31 cellular contexts compared by ENCODE assay signal in genomic region chr9:81893929-81894328, GRCh38. TPM values are rescaled to one million over a fixed set of nuclear protein-coding genes. Genes with fewer than 3 reads are reported as not detected.
"Had no signal": no experiment of that assay in that cellular context is flagged by ENCODE, and none has a peak within 500 bp of the region (broad histone marks: within the 10 kb centered on the region; RNA-seq: fewer than 3 reads in every experiment).

No MANE protein-coding gene starts in this region.

- H3K4me1 ChIP-seq: body of pancreas, colonic mucosa, gastroesophageal sphincter, right lobe of liver had no signal

- H3K9me3 ChIP-seq: body of pancreas, colonic mucosa, gastroesophageal sphincter, right lobe of liver, thoracic aorta had no signal

- ATAC-seq: activated CD4-positive, CD25-positive, alpha-beta regulatory T cell treated with anti-CD3 and anti-CD28 coated beads, Interleukin-2, amount 50 U/mL, for 24 hours; body of pancreas; gastroesophageal sphincter; natural killer cell treated with Interleukin-12 subunit alpha and Interleukin-12 subunit beta and Interleukin-15 and Interleukin-18, amount 100 ng/mL, for 72 hours; right lobe of liver; stimulated activated effector memory CD8-positive, alpha-beta T cell treated with anti-CD3 and anti-CD28 coated beads, Interleukin-12 subunit alpha, Interleukin-12 subunit beta, amount 100 ng/mL, for 72 hours; T-helper 17 cell had no signal

- H3K27ac ChIP-seq: body of pancreas, colonic mucosa, gastroesophageal sphincter, hepatocyte, right lobe of liver, skin epidermis, thoracic aorta, WERI-Rb-1 had no signal

- H3K4me3 ChIP-seq: body of pancreas, colonic mucosa, gastroesophageal sphincter, hepatocyte, right lobe of liver, skin epidermis, thoracic aorta had no signal

- H3K36me3 ChIP-seq: colonic mucosa, gastroesophageal sphincter, right lobe of liver, thoracic aorta, WERI-Rb-1 had no signal

- H2AFZ ChIP-seq: hepatocyte had no signal

- H3K27me3 ChIP-seq: body of pancreas, colonic mucosa, gastroesophageal sphincter, hepatocyte, right lobe of liver had no signal

- DNase-seq: activated CD4-positive, alpha-beta T cell treated with anti-CD3 and anti-CD28 coated beads for 48 hours; activated CD4-positive, alpha-beta T cell treated with anti-CD3 and anti-CD28 coated beads, Interleukin-2, amount 50 U/mL, for 48 hours; activated CD8-positive, alpha-beta memory T cell treated with anti-CD3 and anti-CD28 coated beads for 24 hours; activated gamma-delta T cell; activated naive CD4-positive, alpha-beta T cell treated with anti-CD3 and anti-CD28 coated beads, Interleukin-2, amount 50 U/mL, for 16 hours; amygdala; body of pancreas; cerebellar nuclear complex; colonic mucosa; effector CD8-positive, alpha-beta T cell; right lobe of liver; stimulated activated CD4-positive, alpha-beta T cell treated with anti-CD3 and anti-CD28 coated beads, Interleukin-12 subunit alpha, Interleukin-12 subunit beta, amount 100 ng/mL, for 4 hours; stimulated activated CD4-positive, alpha-beta T cell treated with anti-CD3 and anti-CD28 coated beads, Interleukin-4, amount 100 ng/mL, for 24 hours; T-helper 17 cell; T1000; WERI-Rb-1 had no signal

- H3K4me2 ChIP-seq: hepatocyte had no signal

- H3K79me2 ChIP-seq: hepatocyte had no signal

RNA-seq across cellular contexts. Expression of gene SPATA31D4, which starts 34.3 kb away (rescaled TPM):
- total RNA-seq: body of pancreas; colonic mucosa; dermis microvascular lymphatic vessel endothelial cell; epithelial cell of proximal tubule; fibroblast of villous mesenchyme; gastroesophageal sphincter; hepatocyte; kidney epithelial cell; lower leg skin; natural killer cell treated with Interleukin-12 subunit alpha and Interleukin-12 subunit beta and Interleukin-15 and Interleukin-18, amount 100 ng/mL, for 72 hours; osteocyte; posterior vena cava; right lobe of liver; subcutaneous adipose tissue; T-helper 17 cell; thoracic aorta had no signal
- polyA plus RNA-seq: hepatocyte had no signal

RNA-seq across cellular contexts. Expression of gene SPATA31D3, which starts 49.4 kb away (rescaled TPM):
- total RNA-seq: body of pancreas; colonic mucosa; dermis microvascular lymphatic vessel endothelial cell; epithelial cell of proximal tubule; fibroblast of villous mesenchyme; gastroesophageal sphincter; hepatocyte; kidney epithelial cell; lower leg skin; natural killer cell treated with Interleukin-12 subunit alpha and Interleukin-12 subunit beta and Interleukin-15 and Interleukin-18, amount 100 ng/mL, for 72 hours; osteocyte; posterior vena cava; right lobe of liver; subcutaneous adipose tissue; T-helper 17 cell; thoracic aorta had no signal
- polyA plus RNA-seq: hepatocyte had no signal
